In the genomic region with DNA sequence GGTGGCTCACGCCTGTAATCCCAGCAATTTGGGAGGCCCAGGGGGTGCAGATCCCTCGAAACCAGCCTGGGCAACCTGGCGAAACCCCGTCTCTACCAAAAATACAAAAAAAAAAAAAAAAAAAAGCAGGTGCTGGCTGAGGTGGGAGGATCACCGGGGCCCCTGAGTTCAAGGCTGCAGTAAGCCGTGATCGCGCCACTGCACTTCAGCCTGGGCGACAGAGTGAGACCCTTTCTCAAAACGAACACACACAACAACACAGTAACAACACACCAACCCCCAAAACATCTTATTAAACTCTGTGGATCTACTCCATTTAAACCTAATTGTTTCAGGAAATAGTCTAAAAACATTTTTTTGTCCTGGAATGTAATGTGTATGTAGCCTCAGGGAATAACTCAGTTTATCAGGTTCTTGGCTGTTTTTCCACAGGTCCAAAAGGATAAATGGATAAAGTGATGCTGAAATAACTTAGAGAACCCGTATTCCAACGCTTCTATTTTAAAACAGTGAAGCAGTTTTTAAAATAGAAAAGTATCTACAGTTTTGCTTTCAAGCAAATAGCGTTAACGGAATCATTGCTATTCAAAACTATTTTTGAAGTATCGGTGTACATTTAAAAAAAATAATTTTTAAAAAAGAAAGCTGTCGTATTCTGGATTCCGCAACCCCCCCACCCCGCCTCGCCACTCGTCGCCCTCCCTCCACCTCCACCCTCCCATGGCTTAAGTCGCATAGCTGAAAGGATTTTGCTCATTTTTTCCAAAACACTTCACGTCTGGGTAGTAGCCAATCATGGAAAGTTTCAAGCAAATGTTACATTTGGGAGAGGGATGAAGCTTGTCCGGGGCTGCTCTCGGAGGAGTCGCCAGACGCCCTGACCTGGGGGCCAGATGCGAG, we compare ENCODE assay signal across 1 cellular context.
TF ChIP-seq lines count a peak whose summit lies in the region.

No MANE protein-coding gene starts in this region.

TF ChIP-seq in HepG2, 621 proteins besides CTCF, POLR2A, EP300 and RAD21 (continued from another document and continues in another):
- TF ChIP-seq SOX6 (IDR thresholded peaks at IDR 0.05): no peak
- peak; percentile 27; the same call in 1 of the 2 replicates for TF ChIP-seq SOX6 (CRISPR knock-in tag; IDR thresholded peaks at IDR 0.05)
- no peak for TF ChIP-seq ZNF567 (CRISPR knock-in tag; IDR thresholded peaks at IDR 0.05; ENCODE audit: borderline replicate concordance)
- TF ChIP-seq, protein P1, sequence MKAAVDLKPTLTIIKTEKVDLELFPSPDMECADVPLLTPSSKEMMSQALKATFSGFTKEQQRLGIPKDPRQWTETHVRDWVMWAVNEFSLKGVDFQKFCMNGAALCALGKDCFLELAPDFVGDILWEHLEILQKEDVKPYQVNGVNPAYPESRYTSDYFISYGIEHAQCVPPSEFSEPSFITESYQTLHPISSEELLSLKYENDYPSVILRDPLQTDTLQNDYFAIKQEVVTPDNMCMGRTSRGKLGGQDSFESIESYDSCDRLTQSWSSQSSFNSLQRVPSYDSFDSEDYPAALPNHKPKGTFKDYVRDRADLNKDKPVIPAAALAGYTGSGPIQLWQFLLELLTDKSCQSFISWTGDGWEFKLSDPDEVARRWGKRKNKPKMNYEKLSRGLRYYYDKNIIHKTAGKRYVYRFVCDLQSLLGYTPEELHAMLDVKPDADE (CRISPR knock-in tag; IDR thresholded peaks at IDR 0.05): no peak
- TF ChIP-seq ZNF713 (CRISPR knock-in tag; IDR thresholded peaks at IDR 0.05): no peak
- no peak for TF ChIP-seq HCFC1 (IDR thresholded peaks at IDR 0.05; ENCODE audit: low read depth, low read length)
- TF ChIP-seq YY1 (IDR thresholded peaks at IDR 0.05; ENCODE audit: insufficient read depth, insufficient replicate concordance, low read depth, low read length): no peak
- 0 out of 2 replicates have a peak, but pooled peaks have one; percentile 21 for TF ChIP-seq SIN3A (IDR thresholded peaks at IDR 0.05; ENCODE audit: borderline replicate concordance, low read depth, low read length)
- TF ChIP-seq, protein P2, sequence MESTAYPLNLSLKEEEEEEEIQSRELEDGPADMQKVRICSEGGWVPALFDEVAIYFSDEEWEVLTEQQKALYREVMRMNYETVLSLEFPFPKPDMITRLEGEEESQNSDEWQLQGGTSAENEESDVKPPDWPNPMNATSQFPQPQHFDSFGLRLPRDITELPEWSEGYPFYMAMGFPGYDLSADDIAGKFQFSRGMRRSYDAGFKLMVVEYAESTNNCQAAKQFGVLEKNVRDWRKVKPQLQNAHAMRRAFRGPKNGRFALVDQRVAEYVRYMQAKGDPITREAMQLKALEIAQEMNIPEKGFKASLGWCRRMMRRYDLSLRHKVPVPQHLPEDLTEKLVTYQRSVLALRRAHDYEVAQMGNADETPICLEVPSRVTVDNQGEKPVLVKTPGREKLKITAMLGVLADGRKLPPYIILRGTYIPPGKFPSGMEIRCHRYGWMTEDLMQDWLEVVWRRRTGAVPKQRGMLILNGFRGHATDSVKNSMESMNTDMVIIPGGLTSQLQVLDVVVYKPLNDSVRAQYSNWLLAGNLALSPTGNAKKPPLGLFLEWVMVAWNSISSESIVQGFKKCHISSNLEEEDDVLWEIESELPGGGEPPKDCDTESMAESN (CRISPR knock-in tag; conservative IDR thresholded peaks at IDR 0.05): no peak
- no peak for TF ChIP-seq ZNF33A (CRISPR knock-in tag; IDR thresholded peaks at IDR 0.05; ENCODE audit: borderline replicate concordance)
- TF ChIP-seq RFX1 (IDR thresholded peaks at IDR 0.05): no peak
- 0 out of 2 replicates have a peak, but pooled peaks have one; percentile 26 for TF ChIP-seq ZNF292 (CRISPR knock-in tag; IDR thresholded peaks at IDR 0.05; ENCODE audit: borderline replicate concordance, low read depth)
- no peak for TF ChIP-seq ZNF570 (CRISPR knock-in tag; IDR thresholded peaks at IDR 0.05; ENCODE audit: borderline replicate concordance)
- TF ChIP-seq SP4 (CRISPR knock-in tag; IDR thresholded peaks at IDR 0.05): no peak
- TF ChIP-seq KLF13 (CRISPR knock-in tag; IDR thresholded peaks at IDR 0.05): no peak
- no peak for TF ChIP-seq ZNF629 (CRISPR knock-in tag; conservative IDR thresholded peaks at IDR 0.05)
- TF ChIP-seq ZNF256 (CRISPR knock-in tag; conservative IDR thresholded peaks at IDR 0.05): no peak
- no peak for TF ChIP-seq DMAP1 (CRISPR knock-in tag; IDR thresholded peaks at IDR 0.05)
- peak; percentile 43; the same call in 1 of the 2 replicates for TF ChIP-seq RXRB (CRISPR knock-in tag; IDR thresholded peaks at IDR 0.05; ENCODE audit: borderline replicate concordance)
- TF ChIP-seq SNAPC2 (CRISPR knock-in tag; IDR thresholded peaks at IDR 0.05): no peak
- no peak for TF ChIP-seq MIXL1 (CRISPR knock-in tag; IDR thresholded peaks at IDR 0.05)
- TF ChIP-seq, protein P3, sequence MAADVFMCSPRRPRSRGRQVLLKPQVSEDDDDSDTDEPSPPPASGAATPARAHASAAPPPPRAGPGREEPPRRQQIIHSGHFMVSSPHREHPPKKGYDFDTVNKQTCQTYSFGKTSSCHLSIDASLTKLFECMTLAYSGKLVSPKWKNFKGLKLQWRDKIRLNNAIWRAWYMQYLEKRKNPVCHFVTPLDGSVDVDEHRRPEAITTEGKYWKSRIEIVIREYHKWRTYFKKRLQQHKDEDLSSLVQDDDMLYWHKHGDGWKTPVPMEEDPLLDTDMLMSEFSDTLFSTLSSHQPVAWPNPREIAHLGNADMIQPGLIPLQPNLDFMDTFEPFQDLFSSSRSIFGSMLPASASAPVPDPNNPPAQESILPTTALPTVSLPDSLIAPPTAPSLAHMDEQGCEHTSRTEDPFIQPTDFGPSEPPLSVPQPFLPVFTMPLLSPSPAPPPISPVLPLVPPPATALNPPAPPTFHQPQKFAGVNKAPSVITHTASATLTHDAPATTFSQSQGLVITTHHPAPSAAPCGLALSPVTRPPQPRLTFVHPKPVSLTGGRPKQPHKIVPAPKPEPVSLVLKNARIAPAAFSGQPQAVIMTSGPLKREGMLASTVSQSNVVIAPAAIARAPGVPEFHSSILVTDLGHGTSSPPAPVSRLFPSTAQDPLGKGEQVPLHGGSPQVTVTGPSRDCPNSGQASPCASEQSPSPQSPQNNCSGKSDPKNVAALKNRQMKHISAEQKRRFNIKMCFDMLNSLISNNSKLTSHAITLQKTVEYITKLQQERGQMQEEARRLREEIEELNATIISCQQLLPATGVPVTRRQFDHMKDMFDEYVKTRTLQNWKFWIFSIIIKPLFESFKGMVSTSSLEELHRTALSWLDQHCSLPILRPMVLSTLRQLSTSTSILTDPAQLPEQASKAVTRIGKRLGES (CRISPR knock-in tag; IDR thresholded peaks at IDR 0.05; ENCODE audit: borderline replicate concordance): no peak
- no peak for TF ChIP-seq ZFP62 (CRISPR knock-in tag; IDR thresholded peaks at IDR 0.05)
- 0 out of 2 replicates have a peak, but pooled peaks have one; percentile 48 for TF ChIP-seq RXRA (CRISPR knock-in tag; IDR thresholded peaks at IDR 0.05)
- TF ChIP-seq GZF1 (CRISPR knock-in tag; IDR thresholded peaks at IDR 0.05): no peak
- TF ChIP-seq MBD4 (IDR thresholded peaks at IDR 0.05; ENCODE audit: borderline replicate concordance, low read length): no peak
- 0 out of 2 replicates have a peak, but pooled peaks have one; percentile 50 for TF ChIP-seq ZMYM2 (CRISPR knock-in tag; IDR thresholded peaks at IDR 0.05)
- TF ChIP-seq ZNF326 (CRISPR knock-in tag; IDR thresholded peaks at IDR 0.05; ENCODE audit: borderline replicate concordance): no peak
- no peak for TF ChIP-seq ZSCAN20 (CRISPR knock-in tag; IDR thresholded peaks at IDR 0.05; ENCODE audit: borderline replicate concordance)
- 0 out of 2 replicates have a peak, but pooled peaks have one; percentile 31 for TF ChIP-seq MED1 (CRISPR knock-in tag; IDR thresholded peaks at IDR 0.05)
- no peak for TF ChIP-seq KLF12 (CRISPR knock-in tag; IDR thresholded peaks at IDR 0.05; ENCODE audit: borderline replicate concordance)
- no peak for TF ChIP-seq ZNF24 (IDR thresholded peaks at IDR 0.05)
- no peak for TF ChIP-seq TOPORS (CRISPR knock-in tag; IDR thresholded peaks at IDR 0.05)
- TF ChIP-seq, protein P4, sequence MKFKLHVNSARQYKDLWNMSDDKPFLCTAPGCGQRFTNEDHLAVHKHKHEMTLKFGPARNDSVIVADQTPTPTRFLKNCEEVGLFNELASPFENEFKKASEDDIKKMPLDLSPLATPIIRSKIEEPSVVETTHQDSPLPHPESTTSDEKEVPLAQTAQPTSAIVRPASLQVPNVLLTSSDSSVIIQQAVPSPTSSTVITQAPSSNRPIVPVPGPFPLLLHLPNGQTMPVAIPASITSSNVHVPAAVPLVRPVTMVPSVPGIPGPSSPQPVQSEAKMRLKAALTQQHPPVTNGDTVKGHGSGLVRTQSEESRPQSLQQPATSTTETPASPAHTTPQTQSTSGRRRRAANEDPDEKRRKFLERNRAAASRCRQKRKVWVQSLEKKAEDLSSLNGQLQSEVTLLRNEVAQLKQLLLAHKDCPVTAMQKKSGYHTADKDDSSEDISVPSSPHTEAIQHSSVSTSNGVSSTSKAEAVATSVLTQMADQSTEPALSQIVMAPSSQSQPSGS (CRISPR knock-in tag; IDR thresholded peaks at IDR 0.05): no peak
- TF ChIP-seq, protein P5, sequence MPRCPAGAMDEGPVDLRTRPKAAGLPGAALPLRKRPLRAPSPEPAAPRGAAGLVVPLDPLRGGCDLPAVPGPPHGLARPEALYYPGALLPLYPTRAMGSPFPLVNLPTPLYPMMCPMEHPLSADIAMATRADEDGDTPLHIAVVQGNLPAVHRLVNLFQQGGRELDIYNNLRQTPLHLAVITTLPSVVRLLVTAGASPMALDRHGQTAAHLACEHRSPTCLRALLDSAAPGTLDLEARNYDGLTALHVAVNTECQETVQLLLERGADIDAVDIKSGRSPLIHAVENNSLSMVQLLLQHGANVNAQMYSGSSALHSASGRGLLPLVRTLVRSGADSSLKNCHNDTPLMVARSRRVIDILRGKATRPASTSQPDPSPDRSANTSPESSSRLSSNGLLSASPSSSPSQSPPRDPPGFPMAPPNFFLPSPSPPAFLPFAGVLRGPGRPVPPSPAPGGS (CRISPR knock-in tag; IDR thresholded peaks at IDR 0.05): no peak
- TF ChIP-seq, protein P6, sequence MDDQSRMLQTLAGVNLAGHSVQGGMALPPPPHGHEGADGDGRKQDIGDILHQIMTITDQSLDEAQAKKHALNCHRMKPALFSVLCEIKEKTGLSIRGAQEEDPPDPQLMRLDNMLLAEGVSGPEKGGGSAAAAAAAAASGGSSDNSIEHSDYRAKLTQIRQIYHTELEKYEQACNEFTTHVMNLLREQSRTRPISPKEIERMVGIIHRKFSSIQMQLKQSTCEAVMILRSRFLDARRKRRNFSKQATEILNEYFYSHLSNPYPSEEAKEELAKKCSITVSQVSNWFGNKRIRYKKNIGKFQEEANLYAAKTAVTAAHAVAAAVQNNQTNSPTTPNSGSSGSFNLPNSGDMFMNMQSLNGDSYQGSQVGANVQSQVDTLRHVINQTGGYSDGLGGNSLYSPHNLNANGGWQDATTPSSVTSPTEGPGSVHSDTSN (CRISPR knock-in tag; IDR thresholded peaks at IDR 0.05; ENCODE audit: borderline replicate concordance): no peak
- TF ChIP-seq CHCHD3 (CRISPR knock-in tag; IDR thresholded peaks at IDR 0.05): no peak; the same call in 1 of the 2 replicates
- no peak; the same call in 1 of the 2 replicates for TF ChIP-seq KDM5B (CRISPR knock-in tag; IDR thresholded peaks at IDR 0.05; ENCODE audit: borderline replicate concordance)
- TF ChIP-seq PLRG1 (conservative IDR thresholded peaks at IDR 0.05): no peak
- no peak for TF ChIP-seq PCBP2 (optimal IDR thresholded peaks at IDR 0.05; ENCODE audit: low read depth, low read length, poor library complexity, severe bottlenecking)
- TF ChIP-seq HDAC6 (IDR thresholded peaks at IDR 0.05; ENCODE audit: low read depth, low read length): no peak
- no peak for TF ChIP-seq AGO1 (IDR thresholded peaks at IDR 0.05; ENCODE audit: low read depth, low read length, poor library complexity, severe bottlenecking)
- TF ChIP-seq ELF4 (CRISPR knock-in tag; IDR thresholded peaks at IDR 0.05; ENCODE audit: borderline replicate concordance): peak; percentile 26; the same call in 1 of the 2 replicates
- TF ChIP-seq ATF6 (CRISPR knock-in tag; conservative IDR thresholded peaks at IDR 0.05): no peak
- TF ChIP-seq, protein P7, sequence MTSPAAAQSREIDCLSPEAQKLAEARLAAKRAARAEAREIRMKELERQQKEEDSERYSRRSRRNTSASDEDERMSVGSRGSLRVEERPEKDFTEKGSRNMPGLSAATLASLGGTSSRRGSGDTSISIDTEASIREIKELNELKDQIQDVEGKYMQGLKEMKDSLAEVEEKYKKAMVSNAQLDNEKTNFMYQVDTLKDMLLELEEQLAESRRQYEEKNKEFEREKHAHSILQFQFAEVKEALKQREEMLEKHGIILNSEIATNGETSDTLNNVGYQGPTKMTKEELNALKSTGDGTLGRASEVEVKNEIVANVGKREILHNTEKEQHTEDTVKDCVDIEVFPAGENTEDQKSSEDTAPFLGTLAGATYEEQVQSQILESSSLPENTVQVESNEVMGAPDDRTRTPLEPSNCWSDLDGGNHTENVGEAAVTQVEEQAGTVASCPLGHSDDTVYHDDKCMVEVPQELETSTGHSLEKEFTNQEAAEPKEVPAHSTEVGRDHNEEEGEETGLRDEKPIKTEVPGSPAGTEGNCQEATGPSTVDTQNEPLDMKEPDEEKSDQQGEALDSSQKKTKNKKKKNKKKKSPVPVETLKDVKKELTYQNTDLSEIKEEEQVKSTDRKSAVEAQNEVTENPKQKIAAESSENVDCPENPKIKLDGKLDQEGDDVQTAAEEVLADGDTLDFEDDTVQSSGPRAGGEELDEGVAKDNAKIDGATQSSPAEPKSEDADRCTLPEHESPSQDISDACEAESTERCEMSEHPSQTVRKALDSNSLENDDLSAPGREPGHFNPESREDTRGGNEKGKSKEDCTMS (CRISPR knock-in tag; conservative IDR thresholded peaks at IDR 0.05): no peak
- TF ChIP-seq MLLT10 (CRISPR knock-in tag; IDR thresholded peaks at IDR 0.05): no peak
